ENCODE assay signal across 25 cellular contexts in the genomic region with DNA sequence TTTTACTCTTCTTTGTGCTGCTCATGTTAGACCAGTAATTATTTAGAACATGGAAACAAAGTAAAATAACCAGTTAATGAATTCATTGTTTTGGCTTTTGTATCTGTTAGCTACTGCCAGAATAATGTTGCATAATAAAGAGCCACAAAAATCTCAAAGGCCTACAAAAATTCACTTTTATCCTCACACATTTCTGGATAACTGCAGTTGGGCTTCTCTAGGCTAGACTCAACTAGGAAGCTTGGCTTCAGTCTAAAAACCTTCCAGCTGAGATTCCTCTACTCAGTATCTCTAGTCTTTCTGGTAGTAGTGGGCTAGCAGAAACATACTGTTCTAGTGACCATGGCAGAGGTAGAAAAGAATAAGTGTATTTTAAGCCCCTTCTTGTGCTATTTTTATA.
A peak's percentile ranks its signal among the peaks of the same experiment; 100 is the strongest.
DNase-seq lines count a peak whose midpoint lies in the region; ATAC-seq and TF ChIP-seq lines count a peak whose summit lies in the region.
"Had no signal": no experiment of that assay in that cellular context is flagged by ENCODE, and none has a peak within 500 bp of the region (broad histone marks: within the 10 kb centered on the region; RNA-seq: fewer than 3 reads in every experiment).

No MANE protein-coding gene starts in this region.

- no peak for DNase-seq in IMR-90
- DNase-seq in mammary epithelial cell, result no peak
- no peak for DNase-seq in left ventricle myocardium inferior
- no peak for DNase-seq in 8988T
- DNase-seq in NCI-H2171 treated with DMSO at 0.1 percent for 48 hours (lab: John Stamatoyannopoulos, UW), result no peak
- no peak for DNase-seq in activated CD4-positive, alpha-beta T cell treated with anti-CD3 and anti-CD28 coated beads for 48 hours
- DNase-seq in dorsolateral prefrontal cortex, result no peak
- DNase-seq: activated CD4-positive, alpha-beta T cell treated with anti-CD3 and anti-CD28 coated beads, Interleukin-2, amount 50 U/mL, for 48 hours; activated gamma-delta T cell; AML-193; amniotic stem cell; DMS53; endodermal cell; hypothalamus; KBM-7; kidney; mesendoderm; naive thymus-derived CD8-positive, alpha-beta T cell; NCI-H187; NCI-H748 treated with DMSO at 0.1 percent for 48 hours; small intestine; stimulated activated CD4-positive, alpha-beta T cell treated with anti-CD3 and anti-CD28 coated beads, Interleukin-2, amount 100 ng/mL, for 48 hours; stimulated activated naive CD4-positive, alpha-beta T cell treated with Interleukin-2 at 50 U/mL for 16 hours; trophoblast cell had no signal

- peak overlapping the region; percentile 76; the same call in 2 of the 3 replicates for H2BK15ac ChIP-seq in IMR-90 (ENCODE audit: low read depth, low read length)

- H3K36me3 ChIP-seq in IMR-90 (ENCODE audit: control insufficient read depth, insufficient read depth, low read length) (no peaks in the 10 kb centered on the region), mammary epithelial cell (ENCODE audit: insufficient read depth, low read length) (no peaks in the 10 kb centered on the region), left ventricle myocardium inferior (no peaks in the 10 kb centered on the region), skeletal muscle satellite cell (ENCODE audit: insufficient read depth, low read length) (no peaks in the 10 kb centered on the region)

- no peaks in the 10 kb centered on the region for H4K20me1 ChIP-seq in IMR-90 (ENCODE audit: insufficient read depth, low read length)
- H4K20me1 ChIP-seq in mammary epithelial cell (ENCODE audit: insufficient read depth, low read length), result no peaks in the 10 kb centered on the region

- H2BK120ac ChIP-seq in IMR-90 (ENCODE audit: low read depth, low read length), result peak overlapping the region; percentile 91

- H2AK9ac ChIP-seq in IMR-90 (replicated peaks; ENCODE audit: low read depth, low read length, poor library complexity), result no peak overlapping the region

- H3K79me2 ChIP-seq in mammary epithelial cell (ENCODE audit: insufficient read depth, low read length), result no peaks in the 10 kb centered on the region

- H2AFZ ChIP-seq in IMR-90 (replicated peaks; ENCODE audit: low read length, poor library complexity) (no peak overlapping the region), mammary epithelial cell (ENCODE audit: low read depth, low read length) (peak overlapping the region; percentile 31)

- H3K27me3 ChIP-seq in IMR-90 (ENCODE audit: control insufficient read depth, insufficient read depth, low read length), result no peaks in the 10 kb centered on the region
- H3K27me3 ChIP-seq in mammary epithelial cell (ENCODE audit: insufficient read depth, low read length), result no peaks in the 10 kb centered on the region
- no peaks in the 10 kb centered on the region for H3K27me3 ChIP-seq in left ventricle myocardium inferior (ENCODE audit: low read depth)
- no peaks in the 10 kb centered on the region for H3K27me3 ChIP-seq in skeletal muscle satellite cell (ENCODE audit: control insufficient read depth, insufficient read depth, low read length)
- no peaks in the 10 kb centered on the region for H3K27me3 ChIP-seq in dorsolateral prefrontal cortex

- H3K56ac ChIP-seq in IMR-90 (ENCODE audit: extremely low read depth, insufficient read depth, low read length), result peak overlapping the region; percentile 42; the same call in 1 of the 2 replicates

- H3K14ac ChIP-seq in IMR-90 (replicated peaks; ENCODE audit: low read depth, low read length), result peak overlapping the region; percentile 93

- peaks cover 9 to 15% of the 10 kb centered on the region in 2 experiments; a peak in 3 of 4 replicates for H3K79me1 ChIP-seq in IMR-90 (ENCODE audit: low read depth in 1 of 2, low read length in 2 of 2)

- H2AK5ac ChIP-seq in IMR-90 (ENCODE audit: low read depth, low read length), result no peak overlapping the region

- CTCF ChIA-PET in IMR-90 (lab: Yijun Ruan, JAX) (interaction anchor here (0.7 kb wide), 1 partner anchor 345 kb away, joined by 3 read pairs; no protein-coding TSS in a partner anchor), mammary epithelial cell (lab: Charles Lee; ENCODE audit: low non-redundant PET) (no interaction called here)

- H4K8ac ChIP-seq in IMR-90 (ENCODE audit: low read depth in 2 of 2, low read length in 2 of 2), result peak overlapping the region; percentile 67 to 83; a peak in 3 of 4 replicates

- H2BK5ac ChIP-seq in IMR-90 (ENCODE audit: low read depth, low read length, poor library complexity, severe bottlenecking), result peak overlapping the region; percentile 100

- TF ChIP-seq POLR2A in IMR-90 (IDR thresholded peaks at IDR 0.05; ENCODE audit: low read depth, low read length), result no peak

- H3K27ac ChIP-seq in IMR-90 (ENCODE audit: insufficient read depth, low read length) (peak overlapping the region; percentile 41; the same call in 1 of the 2 replicates), mammary epithelial cell (ENCODE audit: insufficient read depth, low read depth, low read length) (no peak overlapping the region), left ventricle myocardium inferior (replicated peaks) (peak overlapping the region; percentile 83), dorsolateral prefrontal cortex (peak overlapping the region in 6 of 59 donors; percentile 10 to 49 (median 22))

- TF ChIP-seq CTCF in IMR-90 (conservative IDR thresholded peaks at IDR 0.05; ENCODE audit: low read depth, low read length) (no peak), mammary epithelial cell (conservative IDR thresholded peaks at IDR 0.05 in 1 of 2, IDR thresholded peaks at IDR 0.05 in 1 of 2; ENCODE audit: extremely low read depth in 1 of 2, insufficient read depth in 1 of 2, low read depth in 1 of 2, low read length in 2 of 2) (no peak), left ventricle myocardium inferior (IDR thresholded peaks at IDR 0.05; ENCODE audit: borderline replicate concordance) (no peak), dorsolateral prefrontal cortex (IDR thresholded peaks at IDR 0.05 in 54 of 56, conservative IDR thresholded peaks at IDR 0.05 in 2 of 56; ENCODE audit: low read depth in 1 of 56, partially characterized antibody in 56 of 56) (no peak)

- H3K4me2 ChIP-seq in IMR-90 (ENCODE audit: low read depth, low read length), result peak overlapping the region; percentile 3; the same call in 1 of the 2 replicates
- no peak overlapping the region for H3K4me2 ChIP-seq in mammary epithelial cell (ENCODE audit: insufficient read depth, low read depth, low read length)
- no peak overlapping the region for H3K4me2 ChIP-seq in skeletal muscle satellite cell (ENCODE audit: low read length)

- dilution Hi-C loops in IMR-90 (cut with HindIII; ENCODE audit: low sequenced_read_pairs, unreplicated experiment), result no loop called here
- dilution Hi-C loops in mammary epithelial cell (cut with HindIII; ENCODE audit: low sequenced_read_pairs), result no loop called here

- H3K4ac ChIP-seq in IMR-90 (ENCODE audit: low read depth, low read length), result peak overlapping the region; percentile 75; the same call in 1 of the 2 replicates

- H3K9ac ChIP-seq in IMR-90 (ENCODE audit: low read depth, low read length), result no peak overlapping the region
- H3K9ac ChIP-seq in mammary epithelial cell (ENCODE audit: insufficient read depth, low read length), result no peak overlapping the region
- peak overlapping the region; percentile 75 for H3K9ac ChIP-seq in skeletal muscle satellite cell (ENCODE audit: low read depth, low read length)

- H3K9me1 ChIP-seq in IMR-90 (ENCODE audit: insufficient read depth, low read length), result no peaks in the 10 kb centered on the region

- no peak for ATAC-seq in IMR-90 (ENCODE audit: low read depth)
- ATAC-seq: naive thymus-derived CD8-positive, alpha-beta T cell had no signal

- peaks cover 3% of the 10 kb centered on the region for H3K4me1 ChIP-seq in IMR-90 (ENCODE audit: control insufficient read depth, insufficient read depth, low read length)
- H3K4me1 ChIP-seq in mammary epithelial cell (ENCODE audit: insufficient read depth, low read length), result peaks cover 15% of the 10 kb centered on the region
- H3K4me1 ChIP-seq in left ventricle myocardium inferior, result peaks cover 51% of the 10 kb centered on the region
- peaks cover 35% of the 10 kb centered on the region for H3K4me1 ChIP-seq in skeletal muscle satellite cell (ENCODE audit: control insufficient read depth, insufficient read depth, low read length)

- no peaks in the 10 kb centered on the region for H3K9me3 ChIP-seq in IMR-90 (ENCODE audit: control insufficient read depth, insufficient read depth, low read length)
- H3K9me3 ChIP-seq in mammary epithelial cell (replicated peaks; ENCODE audit: insufficient read depth, low read length), result no peaks in the 10 kb centered on the region
- H3K9me3 ChIP-seq in left ventricle myocardium inferior (replicated peaks), result peaks cover 6% of the 10 kb centered on the region
- H3K9me3 ChIP-seq in skeletal muscle satellite cell (replicated peaks; ENCODE audit: low read length), result no peaks in the 10 kb centered on the region

- peak overlapping the region; percentile 75; the same call in 1 of the 2 replicates for H4K5ac ChIP-seq in IMR-90 (ENCODE audit: low read depth, low read length)

- H2BK20ac ChIP-seq in IMR-90 (ENCODE audit: low read depth, low read length), result peak overlapping the region; percentile 89

- BruUV-seq in IMR-90 (replicated peaks; lab: Mats Ljungman, UMichigan) (no TSS peak), mammary epithelial cell (replicated peaks; lab: Mats Ljungman, UMichigan) (no TSS peak)

- intact Hi-C loops in IMR-90 (cut with micrococcal nuclease), result loop anchor here (2.0 to 5.0 kb wide), 2 partner anchors 19 to 355 kb away; no protein-coding TSS in a partner anchor
- intact Hi-C loops in mammary epithelial cell (cut with micrococcal nuclease), result loop anchor here (5.0 kb wide), 1 partner anchor 350 kb away; no protein-coding TSS in a partner anchor
- intact Hi-C loops in left ventricle myocardium inferior (cut with micrococcal nuclease), result no loop called here
- intact Hi-C loops in dorsolateral prefrontal cortex (cut with DNase I), result no loop called here

- peak overlapping the region; percentile 87; the same call in 1 of the 2 replicates for H3K18ac ChIP-seq in IMR-90 (ENCODE audit: low read depth, low read length)

- H3K4me3 ChIP-seq in IMR-90 (ENCODE audit: insufficient read depth, low read depth, low read length) (no peak overlapping the region), mammary epithelial cell (replicated peaks in 1 of 3; ENCODE audit: insufficient read depth in 1 of 3, low read depth in 2 of 3, low read length in 3 of 3) (no peak overlapping the region), left ventricle myocardium inferior (no peak overlapping the region), skeletal muscle satellite cell (ENCODE audit: low read length) (no peak overlapping the region), dorsolateral prefrontal cortex (no peak overlapping the region)

- in situ Hi-C loops in IMR-90 (cut with MboI; ENCODE audit: low sequenced_read_pairs) (no loop called here), mammary epithelial cell (cut with MboI; ENCODE audit: low sequenced_read_pairs in 2 of 2) (no loop called here)

- H3K23ac ChIP-seq in IMR-90 (ENCODE audit: low read depth, low read length), result peak overlapping the region; percentile 56; the same call in 1 of the 2 replicates

- no peak for TF ChIP-seq RAD21 in IMR-90 (IDR thresholded peaks at IDR 0.05; ENCODE audit: low read length)

- H4K91ac ChIP-seq in IMR-90 (ENCODE audit: insufficient read depth, low read depth, low read length), result peak overlapping the region; percentile 76

- POLR2A ChIA-PET in IMR-90 (lab: Charles Lee; ENCODE audit: unreplicated experiment), result no interaction called here

TF ChIP-seq in IMR-90, 13 proteins besides CTCF, POLR2A, EP300 and RAD21 (continues in another document):
- no peak for TF ChIP-seq CEBPB (IDR thresholded peaks at IDR 0.05; ENCODE audit: low read depth, low read length)

Comparison
In these comparisons a context has a peak if more than half of its experiments do, and no peak if none do; other contexts are left out.
1. intact Hi-C loops: an anchor here in IMR-90 (2.0 to 5.0 kb wide) and mammary epithelial cell (5.0 kb wide); none called in left ventricle myocardium inferior and dorsolateral prefrontal cortex.